8 cellular contexts compared by ENCODE assay signal in the genomic region with DNA sequence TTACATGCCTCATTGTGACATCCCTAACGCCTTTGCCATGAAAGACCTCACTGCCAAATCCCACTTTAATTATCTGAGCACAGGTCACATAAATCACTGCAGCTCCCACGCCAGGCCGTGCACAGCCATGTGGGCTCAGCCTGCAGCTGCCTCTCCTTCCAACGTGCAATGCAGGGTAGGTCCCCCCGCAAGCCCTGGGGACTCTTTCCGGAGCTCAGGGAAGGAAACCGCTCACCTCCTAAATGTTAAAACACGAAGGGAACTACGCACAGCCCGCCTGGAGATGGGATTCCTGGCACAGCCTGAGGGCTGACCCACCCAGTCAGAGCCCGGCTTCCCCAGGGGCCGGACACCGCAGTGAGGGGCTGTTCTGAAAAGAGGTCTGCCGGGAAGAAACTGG.
DNase-seq lines count a peak whose midpoint lies in the region; ATAC-seq and TF ChIP-seq lines count a peak whose summit lies in the region.

No MANE protein-coding gene starts in this region.

- WGBS in tibial nerve, 2 donors = 66 to 69% methylated on average over 14 of the region's 14 CpGs

- H3K27me3 ChIP-seq in tibial nerve = no peaks in the 10 kb centered on the region

- H3K27ac ChIP-seq in tibial nerve = peak overlapping the region; percentile 36 to 90 (median 74)

- H3K36me3 ChIP-seq in tibial nerve = no peaks in the 10 kb centered on the region

- no peaks in the 10 kb centered on the region for H3K36me3 Mint-ChIP-seq in activated naive CD4-positive, alpha-beta T cell treated with anti-CD3 and anti-CD28 coated beads, Interleukin-2, amount 50 U/mL, for 72 hours
- H3K36me3 Mint-ChIP-seq in activated naive CD8-positive, alpha-beta T cell = no peaks in the 10 kb centered on the region

- H3K4me3 ChIP-seq in tibial nerve = no peak overlapping the region

- no peak for TF ChIP-seq CTCF in tibial nerve (IDR thresholded peaks at IDR 0.05)

- no peak for TF ChIP-seq EP300 in tibial nerve (IDR thresholded peaks at IDR 0.05)

- H3K4me1 Mint-ChIP-seq in activated naive CD8-positive, alpha-beta T cell (ENCODE audit: low read depth) = peaks cover 41% of the 10 kb centered on the region

- H3K9me3 ChIP-seq in tibial nerve = no peaks in the 10 kb centered on the region

- H3K27ac Mint-ChIP-seq in activated naive CD4-positive, alpha-beta T cell treated with anti-CD3 and anti-CD28 coated beads, Interleukin-2, amount 50 U/mL, for 72 hours = peak overlapping the region; percentile 40 to 55
- peak overlapping the region; percentile 86 for H3K27ac Mint-ChIP-seq in activated naive CD8-positive, alpha-beta T cell

- no peak for TF ChIP-seq POLR2A in tibial nerve (IDR thresholded peaks at IDR 0.05)

- ATAC-seq in activated naive CD4-positive, alpha-beta T cell treated with anti-CD3 and anti-CD28 coated beads, Interleukin-2, amount 50 U/mL, for 72 hours = no peak
- no peak for ATAC-seq in GM21360 (IDR thresholded peaks at IDR 0.05; ENCODE audit: unreplicated experiment)

- no peak overlapping the region for H3K4me3 Mint-ChIP-seq in activated naive CD8-positive, alpha-beta T cell

- peaks cover 0 to 70% (median 44%) of the 10 kb centered on the region in 4 donors for H3K4me1 ChIP-seq in tibial nerve

- no peak for DNase-seq in activated naive CD4-positive, alpha-beta T cell treated with anti-CD3 and anti-CD28 coated beads, Interleukin-2, amount 50 U/mL, for 72 hours (ENCODE audit: low spot score in 2 of 2)
- DNase-seq in activated naive CD4-positive, alpha-beta T cell treated with anti-CD3 and anti-CD28 coated beads, Interleukin-2, amount 50 U/mL, for 16 hours = no peak
- peak; percentile 87 for DNase-seq in left kidney (ENCODE audit: low read depth, low spot score)
- DNase-seq in tibial nerve (ENCODE audit: low spot score in 2 of 2) = no peak
- DNase-seq in SHP77 treated with DMSO at 0.1 percent for 48 hours (lab: John Stamatoyannopoulos, UW) = no peak
- no peak for DNase-seq in ecto neural progenitor cell (ENCODE audit: low spot score)

- H3K27me3 Mint-ChIP-seq in activated naive CD8-positive, alpha-beta T cell = no peaks in the 10 kb centered on the region

- no peaks in the 10 kb centered on the region for H3K9me3 Mint-ChIP-seq in activated naive CD4-positive, alpha-beta T cell treated with anti-CD3 and anti-CD28 coated beads, Interleukin-2, amount 50 U/mL, for 72 hours
- H3K9me3 Mint-ChIP-seq in activated naive CD8-positive, alpha-beta T cell (ENCODE audit: low read depth) = no peaks in the 10 kb centered on the region
